In genomic region chr5:140690376-140690932, GRCh38 we compare ENCODE assay signal across 8 cellular contexts. TPM values are rescaled to one million over a fixed set of nuclear protein-coding genes. Genes with fewer than 3 reads are reported as not detected.
DNase-seq lines count a peak whose midpoint lies in the region; ATAC-seq, FAIRE-seq and TF ChIP-seq lines count a peak whose summit lies in the region.

No MANE protein-coding gene starts in this region.

- no peaks in the 10 kb centered on the region for H3K9me3 ChIP-seq in ectodermal cell (ENCODE audit: control insufficient read depth, low read length)

- no peaks in the 10 kb centered on the region for H3K27me3 Mint-ChIP-seq in neural crest cell (ENCODE audit: low read depth)

- peak overlapping the region; percentile 31 for H3K27ac ChIP-seq in ectodermal cell (ENCODE audit: insufficient read depth, low read depth, low read length, poor library complexity, severe bottlenecking)

- no peaks in the 10 kb centered on the region for H3K27me3 ChIP-seq in ectodermal cell (ENCODE audit: control insufficient read depth, insufficient read depth, low read length, poor library complexity, severe bottlenecking)

- H3K4me3 ChIP-seq in GM12864 (ENCODE audit: low read depth, low read length) (peak overlapping the region; percentile 89), ectodermal cell (ENCODE audit: insufficient read depth, low read depth, low read length) (peak overlapping the region; percentile 81)

- no peaks in the 10 kb centered on the region for H3K9me3 Mint-ChIP-seq in neural crest cell

- peak overlapping the region; percentile 100 for H3K4me3 Mint-ChIP-seq in neural crest cell

- ATAC-seq in HG02870 (IDR thresholded peaks at IDR 0.05; ENCODE audit: unreplicated experiment) (no peak), GM19023 (IDR thresholded peaks at IDR 0.05; ENCODE audit: unreplicated experiment) (no peak)

- WGBS in ectodermal cell, 2 experiments: 62 to 75% methylated on average over 8 of the region's 8 CpGs

- peak overlapping the region; percentile 99 for H3K27ac Mint-ChIP-seq in neural crest cell (ENCODE audit: unreplicated experiment)

- H3K4me1 ChIP-seq in ectodermal cell (ENCODE audit: control insufficient read depth, insufficient read depth, low read length): no peaks in the 10 kb centered on the region

- TF ChIP-seq CTCF in GM12864 (IDR thresholded peaks at IDR 0.05; ENCODE audit: low read depth, low read length, missing control alignments) (no peak), neural crest cell (conservative IDR thresholded peaks at IDR 0.05) (no peak)

- no peak for TF ChIP-seq POLR2A in GM12892 (IDR thresholded peaks at IDR 0.05; ENCODE audit: low read depth, low read length)

- FAIRE-seq in GM12892 (lab: Jason Lieb, UNC): no peak

- H3K4me1 Mint-ChIP-seq in neural crest cell: peaks cover 32% of the 10 kb centered on the region

- no peak for DNase-seq in GM12864 (ENCODE audit: low read depth)
- DNase-seq in LHCN-M2 (ENCODE audit: low read depth): peak; percentile 13
- no peak for DNase-seq in neural crest cell (ENCODE audit: low read depth, low spot score)
- no peak for DNase-seq in GM12892 (ENCODE audit: insufficient read length)
- DNase-seq in NCI-H146 treated with DMSO at 0.1 percent for 48 hours (lab: John Stamatoyannopoulos, UW; ENCODE audit: unreplicated experiment): no peak

- H3K36me3 ChIP-seq in ectodermal cell (ENCODE audit: control insufficient read depth, insufficient read depth, low read length): peaks cover 8% of the 10 kb centered on the region

- H3K36me3 Mint-ChIP-seq in neural crest cell (ENCODE audit: low read depth): peaks cover 7% of the 10 kb centered on the region

RNA-seq across cellular contexts. Expression of gene HARS1, which starts 0.7 kb away (rescaled TPM):
- total RNA-seq in LHCN-M2 (2014; rRNA removed) (98.9 and 103 TPM in 2 replicates), neural crest cell (92.7 and 98.7 TPM in 2 replicates)
- polyA plus RNA-seq in LHCN-M2 (2012): 109 TPM
- polyA plus RNA-seq in ectodermal cell (2013, experiment 1 of 4): 58.3 TPM
- 67.8 TPM for polyA plus RNA-seq in ectodermal cell (2013, experiment 2 of 4)
- polyA plus RNA-seq in ectodermal cell (2013, experiment 3 of 4): 46.6 TPM
- polyA plus RNA-seq in ectodermal cell (2013, experiment 4 of 4): 50.0 TPM
- 55.6 TPM for polyA plus RNA-seq in GM12892 (2012; ENCODE audit: missing spikeins)

RNA-seq across cellular contexts. Expression of gene HARS2, which starts 0.8 kb away (rescaled TPM):
- total RNA-seq in LHCN-M2 (2014; rRNA removed): 39.2 and 41.6 TPM in 2 replicates
- polyA plus RNA-seq in LHCN-M2 (2012): 24.6 TPM
- 28.8 TPM for polyA plus RNA-seq in ectodermal cell (2013, experiment 1 of 4)
- 30.3 TPM for polyA plus RNA-seq in ectodermal cell (2013, experiment 2 of 4)
- polyA plus RNA-seq in ectodermal cell (2013, experiment 3 of 4): 24.2 TPM
- 28.3 TPM for polyA plus RNA-seq in ectodermal cell (2013, experiment 4 of 4)
- 31.8 and 33.2 TPM in 2 replicates for total RNA-seq in neural crest cell
- polyA plus RNA-seq in GM12892 (2012; ENCODE audit: missing spikeins): 22.3 TPM

RNA-seq across cellular contexts. Expression of gene ZMAT2, which starts 9.8 kb away (rescaled TPM):
- total RNA-seq in LHCN-M2 (2014; rRNA removed) (45.2 and 45.7 TPM in 2 replicates), neural crest cell (53.0 and 55.0 TPM in 2 replicates)
- 103 TPM for polyA plus RNA-seq in LHCN-M2 (2012)
- 88.9 TPM for polyA plus RNA-seq in ectodermal cell (2013, experiment 1 of 4)
- polyA plus RNA-seq in ectodermal cell (2013, experiment 2 of 4): 94.9 TPM
- polyA plus RNA-seq in ectodermal cell (2013, experiment 3 of 4): 74.2 TPM
- polyA plus RNA-seq in ectodermal cell (2013, experiment 4 of 4): 89.6 TPM
- polyA plus RNA-seq in GM12892 (2012; ENCODE audit: missing spikeins): 73.4 TPM

RNA-seq across cellular contexts. Expression of gene DND1, which starts 17.1 kb away (rescaled TPM):
- total RNA-seq in LHCN-M2 (2014; rRNA removed) (0.52 and 1.3 TPM in 2 replicates), neural crest cell (4.2 and 4.6 TPM in 2 replicates)
- 0.10 TPM for polyA plus RNA-seq in LHCN-M2 (2012)
- 1.3 TPM for polyA plus RNA-seq in ectodermal cell (2013, experiment 1 of 4)
- 1.6 TPM for polyA plus RNA-seq in ectodermal cell (2013, experiment 2 of 4)
- polyA plus RNA-seq in ectodermal cell (2013, experiment 3 of 4): 1.2 TPM
- polyA plus RNA-seq in ectodermal cell (2013, experiment 4 of 4): 2.0 TPM
- polyA plus RNA-seq in GM12892 (2012; ENCODE audit: missing spikeins): not detected

RNA-seq across cellular contexts. Expression of gene WDR55, which starts 25.8 kb away (rescaled TPM):
- total RNA-seq in LHCN-M2 (2014; rRNA removed) (27.1 and 28.9 TPM in 2 replicates), neural crest cell (23.6 and 24.0 TPM in 2 replicates)
- polyA plus RNA-seq in LHCN-M2 (2012): 23.1 TPM
- polyA plus RNA-seq in ectodermal cell (2013, experiment 1 of 4): 17.9 TPM
- 18.8 TPM for polyA plus RNA-seq in ectodermal cell (2013, experiment 2 of 4)
- 15.6 TPM for polyA plus RNA-seq in ectodermal cell (2013, experiment 3 of 4)
- polyA plus RNA-seq in ectodermal cell (2013, experiment 4 of 4): 17.2 TPM
- polyA plus RNA-seq in GM12892 (2012; ENCODE audit: missing spikeins): 16.4 TPM
